In genomic region chr7:47337531-47337930, GRCh38 we compare ENCODE assay signal across 9 cellular contexts.
DNase-seq lines count a peak whose midpoint lies in the region; ATAC-seq, FAIRE-seq and TF ChIP-seq lines count a peak whose summit lies in the region.
"Had no signal": no experiment of that assay in that cellular context is flagged by ENCODE, and none has a peak within 500 bp of the region (broad histone marks: within the 10 kb centered on the region; RNA-seq: fewer than 3 reads in every experiment).

No MANE protein-coding gene starts in this region.

- POLR2A ChIA-PET in activated CD4-positive, alpha-beta T cell treated with anti-CD3 and anti-CD28 coated beads, Interleukin-2, amount 10 ng/mL, durations not matched to agents 7 days and 5 days (lab: Charles Lee), result no interaction called here

- 82% methylated on average over 3 of the region's 3 CpGs for WGBS in prostate gland

- TF ChIP-seq CTCF in RWPE2 (IDR thresholded peaks at IDR 0.05; ENCODE audit: poor library complexity, severe bottlenecking), result peak; percentile 12
- no peak for TF ChIP-seq CTCF in prostate gland (IDR thresholded peaks at IDR 0.05)

- no peaks in the 10 kb centered on the region for H3K9me3 Mint-ChIP-seq in memory B cell
- no peaks in the 10 kb centered on the region for H3K9me3 Mint-ChIP-seq in activated CD4-positive, alpha-beta T cell treated with anti-CD3 and anti-CD28 coated beads, Interleukin-2, amount 10 ng/mL, durations not matched to agents 7 days and 5 days

- H3K27me3 ChIP-seq in RWPE2 (ENCODE audit: insufficient read depth, poor library complexity, severe bottlenecking) (no peaks in the 10 kb centered on the region), prostate gland (replicated peaks; ENCODE audit: insufficient read depth) (no peaks in the 10 kb centered on the region)

- CTCF ChIA-PET in activated CD4-positive, alpha-beta T cell treated with anti-CD3 and anti-CD28 coated beads, Interleukin-2, amount 10 ng/mL, durations not matched to agents 7 days and 5 days (lab: Charles Lee), result no interaction called here

- no peak overlapping the region for H3K27ac ChIP-seq in RWPE2 (ENCODE audit: poor library complexity, severe bottlenecking)
- no peak overlapping the region for H3K27ac ChIP-seq in prostate gland

- H3K36me3 Mint-ChIP-seq in memory B cell, result peaks cover 25% of the 10 kb centered on the region
- no peaks in the 10 kb centered on the region for H3K36me3 Mint-ChIP-seq in activated CD4-positive, alpha-beta T cell treated with anti-CD3 and anti-CD28 coated beads, Interleukin-2, amount 10 ng/mL, durations not matched to agents 7 days and 5 days (ENCODE audit: low read depth)

- H3K4me1 Mint-ChIP-seq in memory B cell, result peaks cover 3% of the 10 kb centered on the region
- no peaks in the 10 kb centered on the region for H3K4me1 Mint-ChIP-seq in activated CD4-positive, alpha-beta T cell treated with anti-CD3 and anti-CD28 coated beads, Interleukin-2, amount 10 ng/mL, durations not matched to agents 7 days and 5 days

- H3K4me3 ChIP-seq in RWPE2 (ENCODE audit: severe bottlenecking) (no peak overlapping the region), prostate gland (no peak overlapping the region)

- ATAC-seq in HG02610 (IDR thresholded peaks at IDR 0.05; ENCODE audit: unreplicated experiment), result peak; percentile 97
- ATAC-seq in RWPE2 (ENCODE audit: low read depth), result no peak
- no peak for ATAC-seq in memory B cell (ENCODE audit: low read depth)

- H3K36me3 ChIP-seq in RWPE2 (ENCODE audit: low read depth) (peaks cover 18% of the 10 kb centered on the region), prostate gland (no peaks in the 10 kb centered on the region)

- H3K4me1 ChIP-seq in RWPE2 (ENCODE audit: insufficient read depth, poor library complexity, severe bottlenecking), result peaks cover 8% of the 10 kb centered on the region
- H3K4me1 ChIP-seq in prostate gland (replicated peaks), result no peaks in the 10 kb centered on the region

- H3K4me3 Mint-ChIP-seq in memory B cell, result no peak overlapping the region
- H3K4me3 Mint-ChIP-seq in activated CD4-positive, alpha-beta T cell treated with anti-CD3 and anti-CD28 coated beads, Interleukin-2, amount 10 ng/mL, durations not matched to agents 7 days and 5 days, result no peak overlapping the region

- no peaks in the 10 kb centered on the region for H3K9me3 ChIP-seq in RWPE2 (ENCODE audit: severe bottlenecking)
- no peaks in the 10 kb centered on the region for H3K9me3 ChIP-seq in prostate gland

- FAIRE-seq in GM18507 (lab: Jason Lieb, UNC), result peak; percentile 61

- intact Hi-C loops in prostate gland (cut with DNase I), result no loop called here

- DNase-seq in GM18507 (ENCODE audit: extremely low spot score, insufficient read length, low read depth) (no peak), RWPE2 (ENCODE audit: low spot score) (no peak), memory B cell (ENCODE audit: low spot score in 2 of 2) (no peak), NCI-H1105 (lab: John Stamatoyannopoulos, UW) (no peak), prostate gland (ENCODE audit: low spot score) (no peak)
- DNase-seq in NK-92 treated with Interleukin-12 subunit alpha and Interleukin-12 subunit beta, amount 100 ng/mL, for 24 hours (lab: John Stamatoyannopoulos, UW), result no peak
- DNase-seq in activated CD4-positive, alpha-beta T cell treated with anti-CD3 and anti-CD28 coated beads, Interleukin-2, amount 10 ng/mL, durations not matched to agents 7 days and 5 days, result no peak
- DNase-seq: NCI-H446 had no signal

- TF ChIP-seq POLR2A in prostate gland (IDR thresholded peaks at IDR 0.05), result no peak

- peak overlapping the region; percentile 3 for H3K27ac Mint-ChIP-seq in memory B cell
- no peak overlapping the region for H3K27ac Mint-ChIP-seq in activated CD4-positive, alpha-beta T cell treated with anti-CD3 and anti-CD28 coated beads, Interleukin-2, amount 10 ng/mL, durations not matched to agents 7 days and 5 days

- H3K27me3 Mint-ChIP-seq in memory B cell, result no peaks in the 10 kb centered on the region
- no peaks in the 10 kb centered on the region for H3K27me3 Mint-ChIP-seq in activated CD4-positive, alpha-beta T cell treated with anti-CD3 and anti-CD28 coated beads, Interleukin-2, amount 10 ng/mL, durations not matched to agents 7 days and 5 days
